In genomic region chr2:101736861-101737291, GRCh38 we compare ENCODE assay signal across 9 cellular contexts. TPM values are rescaled to one million over a fixed set of nuclear protein-coding genes. Genes with fewer than 3 reads are reported as not detected.
DNase-seq lines count a peak whose midpoint lies in the region; ATAC-seq, FAIRE-seq and TF ChIP-seq lines count a peak whose summit lies in the region.
"Had no signal": no experiment of that assay in that cellular context is flagged by ENCODE, and none has a peak within 500 bp of the region (broad histone marks: within the 10 kb centered on the region; RNA-seq: fewer than 3 reads in every experiment).

No MANE protein-coding gene starts in this region.

- peak overlapping the region; percentile 28 for H3K27ac Mint-ChIP-seq in activated CD8-positive, alpha-beta memory T cell treated with anti-CD3 and anti-CD28 coated beads, Interleukin-2, amount 10 ng/mL, durations not matched to agents 7 days and 5 days
- peak overlapping the region; percentile 77 to 88 for H3K27ac Mint-ChIP-seq in activated naive CD4-positive, alpha-beta T cell treated with anti-CD3 and anti-CD28 coated beads, Interleukin-2, amount 50 U/mL, for 72 hours

- no peak overlapping the region for H3K4me3 ChIP-seq in prostate gland

- no peaks in the 10 kb centered on the region for H3K9me3 ChIP-seq in prostate gland

- peaks cover 2% of the 10 kb centered on the region for H3K36me3 Mint-ChIP-seq in activated CD8-positive, alpha-beta memory T cell treated with anti-CD3 and anti-CD28 coated beads, Interleukin-2, amount 10 ng/mL, durations not matched to agents 7 days and 5 days
- H3K36me3 Mint-ChIP-seq in activated naive CD4-positive, alpha-beta T cell treated with anti-CD3 and anti-CD28 coated beads, Interleukin-2, amount 50 U/mL, for 72 hours = no peaks in the 10 kb centered on the region

- H3K27ac ChIP-seq in temporal lobe (ENCODE audit: low read depth, low read length) (peak overlapping the region; percentile 85), prostate gland (no peak overlapping the region)

- intact Hi-C loops in prostate gland (cut with DNase I) = no loop called here

- peak; percentile 71 for ATAC-seq in activated CD8-positive, alpha-beta memory T cell treated with anti-CD3 and anti-CD28 coated beads, Interleukin-2, amount 10 ng/mL, durations not matched to agents 7 days and 5 days
- peak; percentile 80 to 86 for ATAC-seq in activated naive CD4-positive, alpha-beta T cell treated with anti-CD3 and anti-CD28 coated beads, Interleukin-2, amount 50 U/mL, for 72 hours
- ATAC-seq in GM19351 (IDR thresholded peaks at IDR 0.05; ENCODE audit: unreplicated experiment) (no peak), GM21381 (IDR thresholded peaks at IDR 0.05; ENCODE audit: unreplicated experiment) (no peak)

- H3K4me3 Mint-ChIP-seq in activated CD8-positive, alpha-beta memory T cell treated with anti-CD3 and anti-CD28 coated beads, Interleukin-2, amount 10 ng/mL, durations not matched to agents 7 days and 5 days = no peak overlapping the region

- peaks cover 2% of the 10 kb centered on the region for H3K4me1 ChIP-seq in prostate gland (replicated peaks)

- no peaks in the 10 kb centered on the region for H3K27me3 Mint-ChIP-seq in activated CD8-positive, alpha-beta memory T cell treated with anti-CD3 and anti-CD28 coated beads, Interleukin-2, amount 10 ng/mL, durations not matched to agents 7 days and 5 days

- no peak for TF ChIP-seq CTCF in prostate gland (IDR thresholded peaks at IDR 0.05)

- H3K4me1 Mint-ChIP-seq in activated CD8-positive, alpha-beta memory T cell treated with anti-CD3 and anti-CD28 coated beads, Interleukin-2, amount 10 ng/mL, durations not matched to agents 7 days and 5 days = peaks cover 45% of the 10 kb centered on the region

- peak; percentile 55 for FAIRE-seq in islet of Langerhans (lab: Jason Lieb, UNC)

- no peaks in the 10 kb centered on the region for H3K9me3 Mint-ChIP-seq in activated CD8-positive, alpha-beta memory T cell treated with anti-CD3 and anti-CD28 coated beads, Interleukin-2, amount 10 ng/mL, durations not matched to agents 7 days and 5 days (ENCODE audit: low read depth)
- no peaks in the 10 kb centered on the region for H3K9me3 Mint-ChIP-seq in activated naive CD4-positive, alpha-beta T cell treated with anti-CD3 and anti-CD28 coated beads, Interleukin-2, amount 50 U/mL, for 72 hours

- no peaks in the 10 kb centered on the region for H3K36me3 ChIP-seq in prostate gland

- WGBS in prostate gland = 27% methylated on average over 1 of the region's 1 CpG

- no peak for TF ChIP-seq POLR2A in prostate gland (IDR thresholded peaks at IDR 0.05)

- DNase-seq in activated CD8-positive, alpha-beta memory T cell treated with anti-CD3 and anti-CD28 coated beads, Interleukin-2, amount 10 ng/mL, durations not matched to agents 7 days and 5 days = no peak
- no peak for DNase-seq in activated CD8-positive, alpha-beta memory T cell treated with anti-CD3 and anti-CD28 coated beads for 24 hours
- peak in 1 of 2 donors; percentile 47 for DNase-seq in activated naive CD4-positive, alpha-beta T cell treated with anti-CD3 and anti-CD28 coated beads, Interleukin-2, amount 50 U/mL, for 72 hours (ENCODE audit: low spot score in 2 of 2)
- no peak for DNase-seq in prostate gland (ENCODE audit: low spot score)
- DNase-seq: activated CD8-positive, alpha-beta memory T cell treated with anti-CD3 and anti-CD28 coated beads, Interleukin-2, amount 50 U/mL, for 48 hours had no signal

- CTCF ChIA-PET in activated CD8-positive, alpha-beta memory T cell treated with anti-CD3 and anti-CD28 coated beads, Interleukin-2, amount 10 ng/mL, durations not matched to agents 7 days and 5 days (lab: Charles Lee) = interaction anchor here (0.6 to 1.1 kb wide), 2 partner anchors 11 to 395 kb away, joined by 3 read pairs; no protein-coding TSS in a partner anchor

- no peaks in the 10 kb centered on the region for H3K27me3 ChIP-seq in prostate gland (replicated peaks; ENCODE audit: insufficient read depth)

RNA-seq across cellular contexts. Expression of gene MAP4K4, which starts 39.4 kb away (rescaled TPM):
- total RNA-seq in activated CD8-positive, alpha-beta memory T cell treated with anti-CD3 and anti-CD28 coated beads, Interleukin-2, amount 10 ng/mL, durations not matched to agents 7 days and 5 days = 10 to 100 TPM; 42.8 to 45.9 TPM
- total RNA-seq in activated naive CD4-positive, alpha-beta T cell treated with anti-CD3 and anti-CD28 coated beads, Interleukin-2, amount 50 U/mL, for 72 hours = 10 to 100 TPM; 82.9 to 94.3 TPM
- total RNA-seq in temporal lobe (169 TPM), prostate gland (100 to 1,000 TPM in 1 of 2 donors, 10 to 100 TPM in 1; 23.6 to 107 TPM)

Comparison
In these comparisons a context has a peak if more than half of its experiments do, and no peak if none do; other contexts are left out.
1. ATAC-seq: peak in activated CD8-positive, alpha-beta memory T cell treated with anti-CD3 and anti-CD28 coated beads, Interleukin-2, amount 10 ng/mL, durations not matched to agents 7 days and 5 days (single experiment) and activated naive CD4-positive, alpha-beta T cell treated with anti-CD3 and anti-CD28 coated beads, Interleukin-2, amount 50 U/mL, for 72 hours (2 of 2); none in GM19351 (single experiment) and GM21381 (single experiment).